In the genomic region with DNA sequence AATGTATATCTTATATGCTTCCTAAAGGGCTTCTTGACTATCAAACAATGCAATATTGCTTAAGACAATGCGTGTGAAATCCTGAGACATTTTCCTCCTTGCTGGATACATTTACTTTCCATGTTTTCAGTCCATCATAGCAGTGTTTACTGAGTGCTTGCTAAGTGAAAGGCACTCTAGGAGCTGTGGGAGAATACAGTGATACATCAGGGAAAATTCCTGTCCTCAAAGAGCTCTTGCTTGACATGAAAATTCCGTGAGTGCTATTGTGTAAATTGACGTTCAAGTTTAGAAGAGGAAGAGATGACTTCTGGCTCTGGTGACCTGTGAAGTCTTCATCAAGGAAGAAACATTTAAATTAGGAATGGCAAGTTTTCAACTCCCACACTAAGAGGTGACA, we compare ENCODE assay signal across 16 cellular contexts.
DNase-seq lines count a peak whose midpoint lies in the region; ATAC-seq and TF ChIP-seq lines count a peak whose summit lies in the region.
"Had no signal": no experiment of that assay in that cellular context is flagged by ENCODE, and none has a peak within 500 bp of the region (broad histone marks: within the 10 kb centered on the region; RNA-seq: fewer than 3 reads in every experiment).

No MANE protein-coding gene starts in this region.

- H3K4me3 ChIP-seq in mammary epithelial cell (replicated peaks in 1 of 3; ENCODE audit: insufficient read depth in 1 of 3, low read depth in 2 of 3, low read length in 3 of 3), result no peak overlapping the region
- no peak overlapping the region for H3K4me3 ChIP-seq in neuron (ENCODE audit: low read length)
- no peak overlapping the region for H3K4me3 ChIP-seq in gastrocnemius medialis
- H3K4me3 ChIP-seq: BLaER1 treated with 17β-estradiol and CSF1 and Interleukin-3, amounts not matched to agents 10 nM and 100 nM; GM23248 had no signal

- H3K36me3 ChIP-seq in mammary epithelial cell (ENCODE audit: insufficient read depth, low read length) (no peaks in the 10 kb centered on the region), neuron (ENCODE audit: insufficient read depth, low read length) (no peaks in the 10 kb centered on the region), gastrocnemius medialis (no peaks in the 10 kb centered on the region)
- H3K36me3 ChIP-seq: BLaER1 treated with 17β-estradiol and CSF1 and Interleukin-3, amounts not matched to agents 10 nM and 100 nM had no signal

- intact Hi-C loops in MCF 10A (cut with micrococcal nuclease), result no loop called here
- intact Hi-C loops in mammary epithelial cell (cut with micrococcal nuclease), result no loop called here
- intact Hi-C loops in gastrocnemius medialis (cut with DNase I; ENCODE audit: low total_unique reads), result no loop called here

- no peak for ATAC-seq in gastrocnemius medialis

- H3K4me1 Mint-ChIP-seq in MCF 10A (ENCODE audit: insufficient read depth, unreplicated experiment) (peaks cover 24% of the 10 kb centered on the region), glutamatergic neuron (ENCODE audit: low read depth, unreplicated experiment) (peaks cover 28% of the 10 kb centered on the region)
- H3K4me1 Mint-ChIP-seq: B cell; CD8-positive, alpha-beta memory T cell had no signal

- H2AFZ ChIP-seq in mammary epithelial cell (ENCODE audit: low read depth, low read length) (no peak overlapping the region), neuron (ENCODE audit: low read depth, low read length) (peak overlapping the region; percentile 47)
- H2AFZ ChIP-seq: GM23248 had no signal

- no peaks in the 10 kb centered on the region for H3K27me3 ChIP-seq in mammary epithelial cell (ENCODE audit: insufficient read depth, low read length)
- H3K27me3 ChIP-seq in neuron (ENCODE audit: insufficient read depth, low read length), result no peaks in the 10 kb centered on the region
- no peaks in the 10 kb centered on the region for H3K27me3 ChIP-seq in gastrocnemius medialis
- H3K27me3 ChIP-seq: BLaER1 treated with 17β-estradiol and CSF1 and Interleukin-3, amounts not matched to agents 10 nM and 100 nM had no signal

- no peak for DNase-seq in MCF 10A (ENCODE audit: unreplicated experiment)
- DNase-seq in mammary epithelial cell, result no peak
- DNase-seq in glutamatergic neuron, result no peak
- DNase-seq in gastrocnemius medialis, result no peak
- DNase-seq in HuH-7 (ENCODE audit: low spot score), result no peak
- DNase-seq: CD8-positive, alpha-beta memory T cell; COR-L47; DMS 273 treated with DMSO at 0.1 percent for 48 hours; DMS79; GDM1; GM23248; HCEC 1CT; IMR-90 had no signal

- no peak overlapping the region for H3K9ac ChIP-seq in mammary epithelial cell (ENCODE audit: insufficient read depth, low read length)
- H3K9ac ChIP-seq: BLaER1 treated with 17β-estradiol and CSF1 and Interleukin-3, amounts not matched to agents 10 nM and 100 nM; GM23248 had no signal

- CTCF ChIA-PET in MCF 10A (lab: Yijun Ruan, JAX), result interaction anchor here (0.6 to 1.8 kb wide), 2 partner anchors 14 to 52 kb away, joined by 3 to 7 read pairs; no protein-coding TSS in a partner anchor
- CTCF ChIA-PET in mammary epithelial cell (lab: Charles Lee; ENCODE audit: low non-redundant PET), result no interaction called here

- in situ Hi-C loops in mammary epithelial cell (cut with MboI; ENCODE audit: low sequenced_read_pairs in 2 of 2), result no loop called here
- in situ Hi-C loops in gastrocnemius medialis (cut with MboI; ENCODE audit: low sequenced_read_pairs in 4 of 4), result no loop called here

- no peak overlapping the region for H3K4me2 ChIP-seq in mammary epithelial cell (ENCODE audit: insufficient read depth, low read depth, low read length)
- H3K4me2 ChIP-seq: BLaER1 treated with 17β-estradiol and CSF1 and Interleukin-3, amounts not matched to agents 10 nM and 100 nM had no signal

- dilution Hi-C loops in mammary epithelial cell (cut with HindIII; ENCODE audit: low sequenced_read_pairs), result no loop called here

- H3K4me3 Mint-ChIP-seq in MCF 10A (ENCODE audit: unreplicated experiment) (no peak overlapping the region), glutamatergic neuron (ENCODE audit: unreplicated experiment) (no peak overlapping the region)
- H3K4me3 Mint-ChIP-seq: B cell; CD8-positive, alpha-beta memory T cell had no signal

- WGBS in mammary epithelial cell (ENCODE audit: low coverage, missing lambda C conversion rate), result 65% methylated on average over 3 of the region's 3 CpGs

- H3K27ac Mint-ChIP-seq in MCF 10A (ENCODE audit: low read depth, unreplicated experiment), result peak overlapping the region; percentile 77
- peak overlapping the region; percentile 9 for H3K27ac Mint-ChIP-seq in glutamatergic neuron (ENCODE audit: unreplicated experiment)
- H3K27ac Mint-ChIP-seq: B cell; CD8-positive, alpha-beta memory T cell had no signal

- POLR2A ChIA-PET in MCF 10A (lab: Yijun Ruan, JAX), result no interaction called here

- no peaks in the 10 kb centered on the region for H3K27me3 Mint-ChIP-seq in MCF 10A (ENCODE audit: insufficient read depth, unreplicated experiment)
- H3K27me3 Mint-ChIP-seq in glutamatergic neuron (ENCODE audit: unreplicated experiment), result no peaks in the 10 kb centered on the region
- H3K27me3 Mint-ChIP-seq: B cell; CD8-positive, alpha-beta memory T cell had no signal

- TF ChIP-seq POLR2A in gastrocnemius medialis (IDR thresholded peaks at IDR 0.05), result no peak

- H3K27ac ChIP-seq in mammary epithelial cell (ENCODE audit: insufficient read depth, low read depth, low read length), result no peak overlapping the region
- no peak overlapping the region for H3K27ac ChIP-seq in gastrocnemius medialis
- H3K27ac ChIP-seq: BLaER1 treated with 17β-estradiol and CSF1 and Interleukin-3, amounts not matched to agents 10 nM and 100 nM; GM23248 had no signal

- H4K20me1 ChIP-seq in mammary epithelial cell (ENCODE audit: insufficient read depth, low read length), result no peaks in the 10 kb centered on the region
- H4K20me1 ChIP-seq: BLaER1 treated with 17β-estradiol and CSF1 and Interleukin-3, amounts not matched to agents 10 nM and 100 nM had no signal

- H3K4me1 ChIP-seq in mammary epithelial cell (ENCODE audit: insufficient read depth, low read length) (no peaks in the 10 kb centered on the region), neuron (ENCODE audit: insufficient read depth, low read length) (peaks cover 2% of the 10 kb centered on the region), gastrocnemius medialis (no peaks in the 10 kb centered on the region)
- H3K4me1 ChIP-seq: BLaER1 treated with 17β-estradiol and CSF1 and Interleukin-3, amounts not matched to agents 10 nM and 100 nM had no signal

- no peaks in the 10 kb centered on the region for H3K36me3 Mint-ChIP-seq in MCF 10A (ENCODE audit: insufficient read depth, unreplicated experiment)
- H3K36me3 Mint-ChIP-seq in glutamatergic neuron (ENCODE audit: unreplicated experiment), result no peaks in the 10 kb centered on the region
- H3K36me3 Mint-ChIP-seq: CD8-positive, alpha-beta memory T cell had no signal

- no peaks in the 10 kb centered on the region for H3K79me2 ChIP-seq in mammary epithelial cell (ENCODE audit: insufficient read depth, low read length)

- TF ChIP-seq CTCF in MCF 10A (IDR thresholded peaks at IDR 0.05; ENCODE audit: unreplicated experiment) (no peak), mammary epithelial cell (conservative IDR thresholded peaks at IDR 0.05 in 1 of 2, IDR thresholded peaks at IDR 0.05 in 1 of 2; ENCODE audit: extremely low read depth in 1 of 2, insufficient read depth in 1 of 2, low read depth in 1 of 2, low read length in 2 of 2) (no peak), glutamatergic neuron (IDR thresholded peaks at IDR 0.05; ENCODE audit: partially characterized antibody, unreplicated experiment) (no peak), gastrocnemius medialis (IDR thresholded peaks at IDR 0.05 in 4 of 5, conservative IDR thresholded peaks at IDR 0.05 in 1 of 5) (no peak)

- H3K9me3 Mint-ChIP-seq in MCF 10A (ENCODE audit: unreplicated experiment), result no peaks in the 10 kb centered on the region
- no peaks in the 10 kb centered on the region for H3K9me3 Mint-ChIP-seq in glutamatergic neuron (ENCODE audit: unreplicated experiment)

- BruUV-seq in MCF 10A (replicated peaks; lab: Mats Ljungman, UMichigan), result no TSS peak
- BruUV-seq in mammary epithelial cell (replicated peaks; lab: Mats Ljungman, UMichigan), result no TSS peak

- H3K9me3 ChIP-seq in mammary epithelial cell (replicated peaks; ENCODE audit: insufficient read depth, low read length), result no peaks in the 10 kb centered on the region
- H3K9me3 ChIP-seq in neuron (ENCODE audit: low read length), result no peaks in the 10 kb centered on the region
- no peaks in the 10 kb centered on the region for H3K9me3 ChIP-seq in gastrocnemius medialis
- H3K9me3 ChIP-seq: BLaER1 treated with 17β-estradiol and CSF1 and Interleukin-3, amounts not matched to agents 10 nM and 100 nM had no signal
